In genomic region chr11:17978553-17979287, GRCh38 we compare ENCODE assay signal across 9 cellular contexts. TPM values are rescaled to one million over a fixed set of nuclear protein-coding genes. Genes with fewer than 3 reads are reported as not detected.
DNase-seq lines count a peak whose midpoint lies in the region; ATAC-seq and TF ChIP-seq lines count a peak whose summit lies in the region.
"Had no signal": no experiment of that assay in that cellular context is flagged by ENCODE, and none has a peak within 500 bp of the region (broad histone marks: within the 10 kb centered on the region; RNA-seq: fewer than 3 reads in every experiment).

No MANE protein-coding gene starts in this region.

- H3K36me3 Mint-ChIP-seq in mesothelial cell of epicardium: peaks cover 6% of the 10 kb centered on the region
- peaks cover 70% of the 10 kb centered on the region for H3K36me3 Mint-ChIP-seq in CD8-positive, alpha-beta T cell

- no peak overlapping the region for H3K4me3 ChIP-seq in SJCRH30
- H3K4me3 ChIP-seq in CD8-positive, alpha-beta T cell (ENCODE audit: low read depth, low read length): no peak overlapping the region

- POLR2A ChIA-PET in CD8-positive, alpha-beta T cell (lab: Charles Lee): no interaction called here

- H3K36me3 ChIP-seq in SJCRH30: no peaks in the 10 kb centered on the region
- H3K36me3 ChIP-seq in CD8-positive, alpha-beta T cell (ENCODE audit: insufficient read depth, low read length): peaks cover 8% of the 10 kb centered on the region

- no peaks in the 10 kb centered on the region for H3K27me3 ChIP-seq in SJCRH30
- no peaks in the 10 kb centered on the region for H3K27me3 ChIP-seq in CD8-positive, alpha-beta T cell (ENCODE audit: insufficient read depth, low read length)

- H3K4me1 Mint-ChIP-seq in mesothelial cell of epicardium: no peaks in the 10 kb centered on the region
- peaks cover 3% of the 10 kb centered on the region for H3K4me1 Mint-ChIP-seq in CD8-positive, alpha-beta T cell (ENCODE audit: low read depth)
- H3K4me1 Mint-ChIP-seq: activated naive CD4-positive, alpha-beta T cell treated with anti-CD3 and anti-CD28 coated beads, Interleukin-2, amount 50 U/mL, for 24 hours had no signal

- H3K27me3 Mint-ChIP-seq in mesothelial cell of epicardium (ENCODE audit: low read depth): no peaks in the 10 kb centered on the region
- no peaks in the 10 kb centered on the region for H3K27me3 Mint-ChIP-seq in CD8-positive, alpha-beta T cell (ENCODE audit: low read depth)
- H3K27me3 Mint-ChIP-seq: activated naive CD4-positive, alpha-beta T cell treated with anti-CD3 and anti-CD28 coated beads, Interleukin-2, amount 50 U/mL, for 24 hours had no signal

- H3K9me3 ChIP-seq in SJCRH30 (replicated peaks): no peaks in the 10 kb centered on the region
- no peaks in the 10 kb centered on the region for H3K9me3 ChIP-seq in CD8-positive, alpha-beta T cell (ENCODE audit: low read length)

- no peak for ATAC-seq in GM19452 (IDR thresholded peaks at IDR 0.05; ENCODE audit: unreplicated experiment)
- no peak for ATAC-seq in CD8-positive, alpha-beta T cell

- H3K27ac ChIP-seq in SJCRH30: no peak overlapping the region
- H3K27ac ChIP-seq in CD8-positive, alpha-beta T cell (ENCODE audit: low read depth, low read length): no peak overlapping the region

- H3K27ac Mint-ChIP-seq in mesothelial cell of epicardium: no peak overlapping the region
- H3K27ac Mint-ChIP-seq in CD8-positive, alpha-beta T cell: no peak overlapping the region
- H3K27ac Mint-ChIP-seq: activated naive CD4-positive, alpha-beta T cell treated with anti-CD3 and anti-CD28 coated beads, Interleukin-2, amount 50 U/mL, for 24 hours had no signal

- no peak overlapping the region for H3K4me3 Mint-ChIP-seq in mesothelial cell of epicardium
- H3K4me3 Mint-ChIP-seq in CD8-positive, alpha-beta T cell: no peak overlapping the region
- H3K4me3 Mint-ChIP-seq: activated naive CD4-positive, alpha-beta T cell treated with anti-CD3 and anti-CD28 coated beads, Interleukin-2, amount 50 U/mL, for 24 hours had no signal

- DNase-seq in SHP77 treated with DMSO at 0.1 percent for 48 hours (lab: John Stamatoyannopoulos, UW): peak; percentile 19
- no peak for DNase-seq in SHP77 (lab: John Stamatoyannopoulos, UW)
- peak in 40 of 76 experiments; percentile 5 to 61 (median 21) for DNase-seq in HUDEP-2 (lab: John Stamatoyannopoulos, UW; ENCODE audit: unreplicated experiment in 76 of 76)
- peak; percentile 54 to 72 for DNase-seq in SJCRH30
- peak; percentile 76 for DNase-seq in ecto neural progenitor cell (ENCODE audit: low spot score)
- DNase-seq in mesothelial cell of epicardium (ENCODE audit: low spot score in 2 of 2, unreplicated experiment in 2 of 2): peak in 1 of 2 experiments; percentile 55
- DNase-seq in CD8-positive, alpha-beta T cell: no peak

- no peaks in the 10 kb centered on the region for H3K4me1 ChIP-seq in SJCRH30
- H3K4me1 ChIP-seq in CD8-positive, alpha-beta T cell (ENCODE audit: insufficient read depth, low read length): no peaks in the 10 kb centered on the region

- CTCF ChIA-PET in CD8-positive, alpha-beta T cell (lab: Charles Lee): interaction anchor here (0.7 to 5.5 kb wide), 10 partner anchors 9 to 380 kb away, joined by 3 to 41 read pairs (median 4); no protein-coding TSS in a partner anchor

- TF ChIP-seq CTCF in mesothelial cell of epicardium (IDR thresholded peaks at IDR 0.05; ENCODE audit: unreplicated experiment): peak; percentile 15
- TF ChIP-seq CTCF in CD8-positive, alpha-beta T cell (IDR thresholded peaks at IDR 0.05): no peak

- H3K9me3 Mint-ChIP-seq in mesothelial cell of epicardium: no peaks in the 10 kb centered on the region
- H3K9me3 Mint-ChIP-seq in CD8-positive, alpha-beta T cell: no peaks in the 10 kb centered on the region
- H3K9me3 Mint-ChIP-seq: activated naive CD4-positive, alpha-beta T cell treated with anti-CD3 and anti-CD28 coated beads, Interleukin-2, amount 50 U/mL, for 24 hours had no signal

- intact Hi-C loops in CD8-positive, alpha-beta T cell (cut with DNase I, micrococcal nuclease): loop anchor here in 1 of 2 experiments (2.0 kb wide), 1 partner anchor 380 kb away; no protein-coding TSS in a partner anchor

RNA-seq across cellular contexts. Expression of gene SERGEF, which starts 34.1 kb away (rescaled TPM):
- total RNA-seq in SJCRH30 (2014; rRNA removed; shearing (Covaris generic)): 13.2 and 27.5 TPM in 2 replicates
- 19.8 to 24.3 TPM (median 21.0 TPM) in 3 replicates for total RNA-seq in mesothelial cell of epicardium
- total RNA-seq in CD8-positive, alpha-beta T cell: 10 to 100 TPM; 36.6 to 44.7 TPM

Comparison
In these comparisons a context has a peak if more than half of its experiments do, and no peak if none do; other contexts are left out.
1. DNase-seq: peak in SHP77 treated with DMSO at 0.1 percent for 48 hours (single experiment), HUDEP-2 (40 of 76), SJCRH30 (2 of 2) and ecto neural progenitor cell (single experiment); none in SHP77 (0 of 2) and CD8-positive, alpha-beta T cell (0 of 7).